Comparison of ENCODE assay signal across 9 cellular contexts in genomic region chr7:73555411-73555982, GRCh38. TPM values are rescaled to one million over a fixed set of nuclear protein-coding genes. Genes with fewer than 3 reads are reported as not detected.
A peak's percentile ranks its signal among the peaks of the same experiment; 100 is the strongest.
DNase-seq lines count a peak whose midpoint lies in the region; ATAC-seq, FAIRE-seq and TF ChIP-seq lines count a peak whose summit lies in the region.
"Had no signal": no experiment of that assay in that cellular context is flagged by ENCODE, and none has a peak within 500 bp of the region (broad histone marks: within the 10 kb centered on the region; RNA-seq: fewer than 3 reads in every experiment).

No MANE protein-coding gene starts in this region.

- ATAC-seq in A549 (no peak), HG03460 (IDR thresholded peaks at IDR 0.05; ENCODE audit: unreplicated experiment) (no peak)

- H3K4me1 ChIP-seq in A549: peaks cover 23% of the 10 kb centered on the region
- H3K4me1 ChIP-seq in adipocyte (ENCODE audit: control insufficient read depth, insufficient read depth, low read length): peaks cover 30% of the 10 kb centered on the region
- peaks cover 13 to 16% of the 10 kb centered on the region in 2 donors for H3K4me1 ChIP-seq in mucosa of rectum (ENCODE audit: control insufficient read depth in 2 of 2, insufficient read depth in 2 of 2, low read length in 2 of 2)

- peak overlapping the region; percentile 90 for H3K4me3 ChIP-seq in A549
- peak overlapping the region; percentile 89 for H3K4me3 ChIP-seq in adipocyte (ENCODE audit: low read length)
- peak overlapping the region; percentile 87 to 97 for H3K4me3 ChIP-seq in mucosa of rectum (ENCODE audit: low read length in 2 of 2)

- H3K27me3 ChIP-seq in adipocyte (replicated peaks; ENCODE audit: control insufficient read depth, insufficient read depth, low read length): no peaks in the 10 kb centered on the region
- H3K27me3 ChIP-seq in mucosa of rectum (ENCODE audit: control insufficient read depth in 2 of 2, insufficient read depth in 2 of 2, low read length in 2 of 2): no peaks in the 10 kb centered on the region

- no peak for TF ChIP-seq RAD21 in A549 (conservative IDR thresholded peaks at IDR 0.05 in 1 of 2, IDR thresholded peaks at IDR 0.05 in 1 of 2)

- WGBS in A549 (ENCODE audit: missing lambda C conversion rate): 79% methylated on average over 6 of the region's 6 CpGs

- H3K9ac ChIP-seq in adipocyte (ENCODE audit: low read length) (peak overlapping the region; percentile 93), mucosa of rectum (ENCODE audit: low read depth in 1 of 2, low read length in 2 of 2) (peak overlapping the region; percentile 54 to 97)

- no peak for FAIRE-seq in A549 (lab: Jason Lieb, UNC)
- no peak for FAIRE-seq in H54 (lab: Jason Lieb, UNC)
- FAIRE-seq: colon had no signal

- H3K4me2 ChIP-seq in A549: peak overlapping the region; percentile 95

- CTCF ChIA-PET in A549 (lab: Yijun Ruan, JAX): interaction anchor here (0.6 to 1.7 kb wide), 2 partner anchors 17 to 179 kb away, joined by 3 to 5 read pairs; no protein-coding TSS in a partner anchor

- H3K36me3 ChIP-seq in adipocyte (ENCODE audit: control insufficient read depth, insufficient read depth, low read length, severe bottlenecking): peaks cover 18% of the 10 kb centered on the region
- H3K36me3 ChIP-seq in mucosa of rectum (ENCODE audit: control insufficient read depth in 2 of 2, insufficient read depth in 2 of 2, low read length in 2 of 2): peaks cover 15 to 26% of the 10 kb centered on the region in 2 donors

- TF ChIP-seq CTCF in A549 (IDR thresholded peaks at IDR 0.05): no peak

- H3K9me3 ChIP-seq in A549 (no peaks in the 10 kb centered on the region), adipocyte (ENCODE audit: control insufficient read depth, low read length) (no peaks in the 10 kb centered on the region), mucosa of rectum (ENCODE audit: control insufficient read depth in 2 of 2, low read length in 2 of 2) (no peaks in the 10 kb centered on the region)

- TF ChIP-seq POLR2A in A549 (IDR thresholded peaks at IDR 0.05; ENCODE audit: low read length) (no peak), H54 (IDR thresholded peaks at IDR 0.05; ENCODE audit: low read depth, low read length) (no peak)

- H3K27ac ChIP-seq in A549: peak overlapping the region in 1 of 2 experiments; percentile 99; a peak in 1 of 6 replicates
- peak overlapping the region; percentile 93 to 99 for H3K27ac ChIP-seq in mucosa of rectum (ENCODE audit: low read depth in 2 of 2, low read length in 2 of 2)

- POLR2A ChIA-PET in A549 (lab: Yijun Ruan, JAX): interaction anchor here (0.6 to 2.5 kb wide), 2 partner anchors 8 to 19 kb away, joined by 4 to 9 read pairs; no protein-coding TSS in a partner anchor

- DNase-seq in A549 (ENCODE audit: low read depth in 1 of 2, low spot score in 1 of 2) (no peak), H54 (ENCODE audit: insufficient read length, low spot score) (peak; percentile 34), adipocyte (ENCODE audit: low read depth) (no peak), NCI-H526 treated with DMSO at 0.1 percent for 48 hours (lab: John Stamatoyannopoulos, UW) (no peak), NCI-H187 treated with DMSO at 0.1 percent for 48 hours (lab: John Stamatoyannopoulos, UW) (no peak)
- no peak for DNase-seq in effector CD8-positive, alpha-beta T cell (lab: John Stamatoyannopoulos, UW)

- TF ChIP-seq EP300 in A549 (IDR thresholded peaks at IDR 0.05): no peak

TF ChIP-seq in A549, 52 proteins besides CTCF, POLR2A, EP300 and RAD21:
- TF ChIP-seq, protein P1, sequence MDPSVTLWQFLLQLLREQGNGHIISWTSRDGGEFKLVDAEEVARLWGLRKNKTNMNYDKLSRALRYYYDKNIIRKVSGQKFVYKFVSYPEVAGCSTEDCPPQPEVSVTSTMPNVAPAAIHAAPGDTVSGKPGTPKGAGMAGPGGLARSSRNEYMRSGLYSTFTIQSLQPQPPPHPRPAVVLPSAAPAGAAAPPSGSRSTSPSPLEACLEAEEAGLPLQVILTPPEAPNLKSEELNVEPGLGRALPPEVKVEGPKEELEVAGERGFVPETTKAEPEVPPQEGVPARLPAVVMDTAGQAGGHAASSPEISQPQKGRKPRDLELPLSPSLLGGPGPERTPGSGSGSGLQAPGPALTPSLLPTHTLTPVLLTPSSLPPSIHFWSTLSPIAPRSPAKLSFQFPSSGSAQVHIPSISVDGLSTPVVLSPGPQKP (IDR thresholded peaks at IDR 0.05; ENCODE audit: low read depth, low read length): no peak
- TF ChIP-seq REST (IDR thresholded peaks at IDR 0.05) (no peak), NR3C1 (IDR thresholded peaks at IDR 0.05) (no peak), MAFK (IDR thresholded peaks at IDR 0.05; ENCODE audit: partially characterized antibody) (no peak), CHD4 (IDR thresholded peaks at IDR 0.05; ENCODE audit: borderline replicate concordance) (no peak), MAX (IDR thresholded peaks at IDR 0.05) (no peak), EHMT2 (IDR thresholded peaks at IDR 0.05; ENCODE audit: low read depth) (no peak), CEBPB (IDR thresholded peaks at IDR 0.05) (no peak), MAZ (IDR thresholded peaks at IDR 0.05; ENCODE audit: borderline replicate concordance, low read depth, low read length) (no peak), HOXB13 (CRISPR knock-in tag; IDR thresholded peaks at IDR 0.05; ENCODE audit: low read depth) (no peak), TFCP2L1 (CRISPR knock-in tag; IDR thresholded peaks at IDR 0.05) (no peak), NPAS2 (CRISPR knock-in tag; IDR thresholded peaks at IDR 0.05; ENCODE audit: borderline replicate concordance) (no peak), HOXB5 (CRISPR knock-in tag; IDR thresholded peaks at IDR 0.05) (no peak), POLR2AphosphoS2 (conservative IDR thresholded peaks at IDR 0.05; ENCODE audit: low read length) (no peak), JUN (IDR thresholded peaks at IDR 0.05) (no peak), KDM1A (IDR thresholded peaks at IDR 0.05; ENCODE audit: low read depth) (no peak)

RNA-seq across cellular contexts. Expression of gene BCL7B, which starts 2.0 kb away (rescaled TPM):
- polyA plus RNA-seq in A549 (2011; rRNA removed) (58.8 and 62.5 TPM in 2 replicates), A549 (2017; fragmentation: RNase III; extraction: RNeasy Plus Mini Kit Qiagen cat#74134 plus additional on column Dnase treatment) (48.8 to 52.3 TPM (median 51.7 TPM) in 3 replicates)
- polyA plus RNA-seq in A549 (2012; cell fraction: cytosol; rRNA removed): 86.5 and 94.9 TPM in 2 replicates
- 54.4 and 57.8 TPM in 2 replicates for polyA plus RNA-seq in A549 (2012; cell fraction: nucleus; rRNA removed)
- 54.6 and 58.6 TPM in 2 replicates for polyA minus RNA-seq in A549 (2011; rRNA and poly(A)+ RNA removed)

RNA-seq across cellular contexts. Expression of gene TBL2, which starts 22.9 kb away (rescaled TPM):
- polyA plus RNA-seq in A549 (2011; rRNA removed) (34.4 and 38.3 TPM in 2 replicates), A549 (2017; fragmentation: RNase III; extraction: RNeasy Plus Mini Kit Qiagen cat#74134 plus additional on column Dnase treatment) (41.8 to 46.4 TPM (median 45.9 TPM) in 3 replicates)
- polyA plus RNA-seq in A549 (2012; cell fraction: cytosol; rRNA removed): 42.1 and 53.3 TPM in 2 replicates
- polyA plus RNA-seq in A549 (2012; cell fraction: nucleus; rRNA removed): 84.1 and 84.4 TPM in 2 replicates
- polyA minus RNA-seq in A549 (2011; rRNA and poly(A)+ RNA removed): 82.8 and 88.0 TPM in 2 replicates

RNA-seq across cellular contexts. Expression of gene BAZ1B, which starts 33.4 kb away (rescaled TPM):
- polyA plus RNA-seq in A549 (2011; rRNA removed): 54.8 and 59.0 TPM in 2 replicates
- polyA plus RNA-seq in A549 (2012; cell fraction: cytosol; rRNA removed): 18.1 and 19.1 TPM in 2 replicates
- polyA plus RNA-seq in A549 (2012; cell fraction: nucleus; rRNA removed): 21.5 and 35.5 TPM in 2 replicates
- 63.0 to 67.5 TPM (median 66.8 TPM) in 3 replicates for polyA plus RNA-seq in A549 (2017; fragmentation: RNase III; extraction: RNeasy Plus Mini Kit Qiagen cat#74134 plus additional on column Dnase treatment)
- polyA minus RNA-seq in A549 (2011; rRNA and poly(A)+ RNA removed): 53.3 and 60.6 TPM in 2 replicates
